In genomic region chr10:123835575-123835974, GRCh38 we compare ENCODE assay signal across 17 cellular contexts. TPM values are rescaled to one million over a fixed set of nuclear protein-coding genes. Genes with fewer than 3 reads are reported as not detected.
A peak's percentile ranks its signal among the peaks of the same experiment; 100 is the strongest.
DNase-seq lines count a peak whose midpoint lies in the region; ATAC-seq and TF ChIP-seq lines count a peak whose summit lies in the region.
"Had no signal": no experiment of that assay in that cellular context is flagged by ENCODE, and none has a peak within 500 bp of the region (broad histone marks: within the 10 kb centered on the region; RNA-seq: fewer than 3 reads in every experiment).

No MANE protein-coding gene starts in this region.

- no peaks in the 10 kb centered on the region for H3K36me3 Mint-ChIP-seq in naive thymus-derived CD4-positive, alpha-beta T cell
- H3K36me3 Mint-ChIP-seq: brain had no signal

- H3K9me3 ChIP-seq in BE2C: no peaks in the 10 kb centered on the region
- no peaks in the 10 kb centered on the region for H3K9me3 ChIP-seq in naive thymus-derived CD4-positive, alpha-beta T cell (ENCODE audit: control insufficient read depth in 2 of 3, low read length in 3 of 3)

- peaks cover 0 to 40% (median 16%) of the 10 kb centered on the region in 5 donors for H3K27me3 Mint-ChIP-seq in naive thymus-derived CD4-positive, alpha-beta T cell

- CTCF ChIA-PET in naive thymus-derived CD4-positive, alpha-beta T cell (lab: Charles Lee): no interaction called here

- ATAC-seq in GM19372 (IDR thresholded peaks at IDR 0.05; ENCODE audit: low read depth, unreplicated experiment) (peak; percentile 86), HG02759 (IDR thresholded peaks at IDR 0.05; ENCODE audit: unreplicated experiment) (peak; percentile 98), HG03469 (IDR thresholded peaks at IDR 0.05; ENCODE audit: unreplicated experiment) (peak; percentile 93)
- no peak for ATAC-seq in naive thymus-derived CD4-positive, alpha-beta T cell
- ATAC-seq: Panc1 had no signal

- no peaks in the 10 kb centered on the region for H3K27me3 ChIP-seq in BE2C
- H3K27me3 ChIP-seq in naive thymus-derived CD4-positive, alpha-beta T cell (ENCODE audit: control insufficient read depth in 2 of 2, insufficient read depth in 2 of 2, low read length in 2 of 2): no peaks in the 10 kb centered on the region

- H3K27ac Mint-ChIP-seq in naive thymus-derived CD4-positive, alpha-beta T cell: no peak overlapping the region
- H3K27ac Mint-ChIP-seq: brain; nephron; stimulated activated naive CD8-positive, alpha-beta T cell treated with anti-CD3 and anti-CD28 coated beads, Interleukin-15, Interleukin-2, amounts not matched to agents 100 ng/mL and 50 ng/mL, for 24 hours had no signal

- peak; percentile 23 for DNase-seq in BE2C
- no peak for DNase-seq in naive thymus-derived CD4-positive, alpha-beta T cell
- no peak for DNase-seq in NCI-H226
- DNase-seq in OCI-M2 (lab: John Stamatoyannopoulos, UW; ENCODE audit: unreplicated experiment): no peak
- no peak for DNase-seq in NCI-H1694 treated with DMSO at 0.1 percent for 48 hours (lab: John Stamatoyannopoulos, UW)
- DNase-seq: activated T-cell treated with anti-CD3 and anti-CD28 coated beads for 4 hours; DMS53; NCI-H1436 treated with DMSO at 0.1 percent for 48 hours; stimulated activated CD4-positive, alpha-beta T cell treated with anti-CD3 and anti-CD28 coated beads, Interleukin-15, amount 100 ng/mL, for 24 hours had no signal

- TF ChIP-seq CTCF in BE2C (IDR thresholded peaks at IDR 0.05; ENCODE audit: low read depth, low read length): no peak

- no peak overlapping the region for H3K4me3 Mint-ChIP-seq in naive thymus-derived CD4-positive, alpha-beta T cell
- H3K4me3 Mint-ChIP-seq: brain; nephron; stimulated activated naive CD8-positive, alpha-beta T cell treated with anti-CD3 and anti-CD28 coated beads, Interleukin-15, Interleukin-2, amounts not matched to agents 100 ng/mL and 50 ng/mL, for 24 hours had no signal

- no peak overlapping the region for H3K4me3 ChIP-seq in BE2C (ENCODE audit: low read depth, low read length)
- H3K4me3 ChIP-seq in naive thymus-derived CD4-positive, alpha-beta T cell (ENCODE audit: low read length): no peak overlapping the region

- H3K4me1 Mint-ChIP-seq in naive thymus-derived CD4-positive, alpha-beta T cell: peaks cover 0 to 2% (median 0%) of the 10 kb centered on the region in 7 donors

- H3K36me3 ChIP-seq in BE2C: no peaks in the 10 kb centered on the region
- no peaks in the 10 kb centered on the region for H3K36me3 ChIP-seq in naive thymus-derived CD4-positive, alpha-beta T cell (ENCODE audit: control insufficient read depth in 2 of 3, insufficient read depth in 3 of 3, low read length in 3 of 3)

- intact Hi-C loops in naive thymus-derived CD4-positive, alpha-beta T cell (cut with micrococcal nuclease): no loop called here

- peaks cover 0 to 4% (median 3%) of the 10 kb centered on the region in 11 donors for H3K9me3 Mint-ChIP-seq in naive thymus-derived CD4-positive, alpha-beta T cell
- H3K9me3 Mint-ChIP-seq: nephron; stimulated activated naive CD8-positive, alpha-beta T cell treated with anti-CD3 and anti-CD28 coated beads, Interleukin-15, Interleukin-2, amounts not matched to agents 100 ng/mL and 50 ng/mL, for 24 hours had no signal

- POLR2A ChIA-PET in naive thymus-derived CD4-positive, alpha-beta T cell (lab: Charles Lee): no interaction called here

- no peak overlapping the region for H3K27ac ChIP-seq in naive thymus-derived CD4-positive, alpha-beta T cell (ENCODE audit: low read depth, low read length)

- no peaks in the 10 kb centered on the region for H3K4me1 ChIP-seq in BE2C
- H3K4me1 ChIP-seq in naive thymus-derived CD4-positive, alpha-beta T cell (ENCODE audit: control insufficient read depth in 2 of 2, insufficient read depth in 2 of 2, low read length in 2 of 2): no peaks in the 10 kb centered on the region

RNA-seq across cellular contexts. Expression of gene CPXM2, which starts 56.0 kb away (rescaled TPM):
- 0.17 TPM for polyA plus RNA-seq in BE2C (2012; ENCODE audit: insufficient read depth, insufficient read length, low read depth)
- total RNA-seq in naive thymus-derived CD4-positive, alpha-beta T cell: not detected
- polyA plus RNA-seq in naive thymus-derived CD4-positive, alpha-beta T cell: not detected
- total RNA-seq: A172 had no signal
